1 cellular context compared by ENCODE assay signal in the genomic region with DNA sequence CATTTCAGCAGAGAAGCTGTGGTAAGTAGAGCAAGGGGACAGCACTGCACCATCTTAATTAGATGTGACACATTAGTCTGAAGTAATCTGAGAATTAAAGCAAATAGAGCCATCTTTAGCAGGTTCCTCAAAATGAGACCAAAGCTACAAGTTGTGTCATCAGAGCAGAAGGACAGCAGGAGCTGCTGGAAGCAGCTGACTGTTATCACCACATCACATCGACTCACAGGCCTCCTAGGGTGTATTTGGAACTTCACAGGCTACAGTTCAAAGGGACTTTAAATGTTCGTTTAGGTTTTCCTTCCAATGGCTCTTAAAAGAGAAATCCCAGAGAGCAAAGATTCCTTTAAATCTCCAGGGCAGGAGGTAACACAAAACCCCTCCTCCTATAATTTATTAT.
A peak's percentile ranks its signal among the peaks of the same experiment; 100 is the strongest.
TF ChIP-seq lines count a peak whose summit lies in the region.

No MANE protein-coding gene starts in this region.

TF ChIP-seq in K562, 482 proteins besides CTCF, POLR2A, EP300 and RAD21 (continued from another document and continues in another):
- TF ChIP-seq, protein P1, sequence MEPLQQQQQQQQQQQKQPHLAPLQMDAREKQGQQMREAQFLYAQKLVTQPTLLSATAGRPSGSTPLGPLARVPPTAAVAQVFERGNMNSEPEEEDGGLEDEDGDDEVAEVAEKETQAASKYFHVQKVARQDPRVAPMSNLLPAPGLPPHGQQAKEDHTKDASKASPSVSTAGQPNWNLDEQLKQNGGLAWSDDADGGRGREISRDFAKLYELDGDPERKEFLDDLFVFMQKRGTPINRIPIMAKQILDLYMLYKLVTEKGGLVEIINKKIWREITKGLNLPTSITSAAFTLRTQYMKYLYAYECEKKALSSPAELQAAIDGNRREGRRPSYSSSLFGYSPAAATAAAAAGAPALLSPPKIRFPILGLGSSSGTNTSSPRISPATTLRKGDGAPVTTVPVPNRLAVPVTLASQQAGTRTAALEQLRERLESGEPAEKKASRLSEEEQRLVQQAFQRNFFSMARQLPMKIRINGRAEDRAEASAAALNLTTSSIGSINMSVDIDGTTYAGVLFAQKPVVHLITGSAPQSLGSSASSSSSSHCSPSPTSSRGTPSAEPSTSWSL (CRISPR knock-in tag; IDR thresholded peaks at IDR 0.05; ENCODE audit: borderline replicate concordance) = no peak
- TF ChIP-seq POLR2AphosphoS2 (IDR thresholded peaks at IDR 0.05; ENCODE audit: low read length) (no peak), DPF2 (IDR thresholded peaks at IDR 0.05) (peak; percentile 34; the same call in 1 of the 2 replicates), PML (IDR thresholded peaks at IDR 0.05; ENCODE audit: low read length) (no peak), ZNF695 (CRISPR knock-in tag; IDR thresholded peaks at IDR 0.05) (no peak), SMARCC2 (IDR thresholded peaks at IDR 0.05; ENCODE audit: low read depth) (no peak), DACH1 (IDR thresholded peaks at IDR 0.05; ENCODE audit: partially characterized antibody) (peak; percentile 46), RBM15 (IDR thresholded peaks at IDR 0.05; ENCODE audit: insufficient read depth, low read length) (no peak), ZEB2 (IDR thresholded peaks at IDR 0.05) (no peak), CREM (IDR thresholded peaks at IDR 0.05; ENCODE audit: low read depth) (peak; percentile 73), ZNF253 (CRISPR knock-in tag; conservative IDR thresholded peaks at IDR 0.05) (no peak), TARDBP (IDR thresholded peaks at IDR 0.05) (no peak), TGIF2 (CRISPR knock-in tag; IDR thresholded peaks at IDR 0.05) (no peak), GATA2 (CRISPR knock-in tag; IDR thresholded peaks at IDR 0.05) (peak; percentile 94), JUND (IDR thresholded peaks at IDR 0.05; ENCODE audit: borderline replicate concordance, low read depth, low read length) (peak; percentile 54; the same call in 1 of the 2 replicates), JUND (tag; IDR thresholded peaks at IDR 0.05; ENCODE audit: borderline replicate concordance, low read depth, low read length) (peak; percentile 24; the same call in 1 of the 3 replicates), MAFG (tag; conservative IDR thresholded peaks at IDR 0.05) (no peak), KAT2B (IDR thresholded peaks at IDR 0.05; ENCODE audit: low read depth, low read length) (no peak), SIRT6 (IDR thresholded peaks at IDR 0.05; ENCODE audit: low read depth, low read length) (no peak), ZNF174 (CRISPR knock-in tag; IDR thresholded peaks at IDR 0.05) (no peak), FOSL1 (tag; conservative IDR thresholded peaks at IDR 0.05) (peak; percentile 39; the same call in 1 of the 2 replicates), RCOR1 (IDR thresholded peaks at IDR 0.05; ENCODE audit: borderline replicate concordance in 1 of 2, low read depth in 2 of 2, low read length in 2 of 2) (peak in 1 of 2 experiments; percentile 64; a peak in 1 of 4 replicates), MED1 (CRISPR knock-in tag; IDR thresholded peaks at IDR 0.05; ENCODE audit: borderline replicate concordance) (no peak), YBX1 (IDR thresholded peaks at IDR 0.05) (no peak), ZNF444 (CRISPR knock-in tag; IDR thresholded peaks at IDR 0.05) (no peak), MAZ (CRISPR knock-in tag; conservative IDR thresholded peaks at IDR 0.05 in 1 of 2, IDR thresholded peaks at IDR 0.05 in 1 of 2) (no peak), BHLHE40 (IDR thresholded peaks at IDR 0.05; ENCODE audit: low read length) (0 out of 2 replicates have a peak, but pooled peaks have one; percentile 18), L3MBTL2 (IDR thresholded peaks at IDR 0.05) (peak; percentile 56; the same call in 1 of the 2 replicates), MIER1 (IDR thresholded peaks at IDR 0.05; ENCODE audit: low read depth) (no peak), ATF7 (IDR thresholded peaks at IDR 0.05) (0 out of 2 replicates have a peak, but pooled peaks have one; percentile 32), PHF21A (IDR thresholded peaks at IDR 0.05; ENCODE audit: borderline replicate concordance, low read depth) (no peak), RUNX1 (IDR thresholded peaks at IDR 0.05; ENCODE audit: low read depth) (no peak), DNMT1 (IDR thresholded peaks at IDR 0.05) (no peak), PURB (CRISPR knock-in tag; IDR thresholded peaks at IDR 0.05; ENCODE audit: low read depth) (no peak)
- TF ChIP-seq, protein P2, sequence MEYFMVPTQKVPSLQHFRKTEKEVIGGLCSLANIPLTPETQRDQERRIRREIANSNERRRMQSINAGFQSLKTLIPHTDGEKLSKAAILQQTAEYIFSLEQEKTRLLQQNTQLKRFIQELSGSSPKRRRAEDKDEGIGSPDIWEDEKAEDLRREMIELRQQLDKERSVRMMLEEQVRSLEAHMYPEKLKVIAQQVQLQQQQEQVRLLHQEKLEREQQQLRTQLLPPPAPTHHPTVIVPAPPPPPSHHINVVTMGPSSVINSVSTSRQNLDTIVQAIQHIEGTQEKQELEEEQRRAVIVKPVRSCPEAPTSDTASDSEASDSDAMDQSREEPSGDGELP (CRISPR knock-in tag; IDR thresholded peaks at IDR 0.05; ENCODE audit: borderline replicate concordance) = peak; percentile 90
- TF ChIP-seq, protein P3, sequence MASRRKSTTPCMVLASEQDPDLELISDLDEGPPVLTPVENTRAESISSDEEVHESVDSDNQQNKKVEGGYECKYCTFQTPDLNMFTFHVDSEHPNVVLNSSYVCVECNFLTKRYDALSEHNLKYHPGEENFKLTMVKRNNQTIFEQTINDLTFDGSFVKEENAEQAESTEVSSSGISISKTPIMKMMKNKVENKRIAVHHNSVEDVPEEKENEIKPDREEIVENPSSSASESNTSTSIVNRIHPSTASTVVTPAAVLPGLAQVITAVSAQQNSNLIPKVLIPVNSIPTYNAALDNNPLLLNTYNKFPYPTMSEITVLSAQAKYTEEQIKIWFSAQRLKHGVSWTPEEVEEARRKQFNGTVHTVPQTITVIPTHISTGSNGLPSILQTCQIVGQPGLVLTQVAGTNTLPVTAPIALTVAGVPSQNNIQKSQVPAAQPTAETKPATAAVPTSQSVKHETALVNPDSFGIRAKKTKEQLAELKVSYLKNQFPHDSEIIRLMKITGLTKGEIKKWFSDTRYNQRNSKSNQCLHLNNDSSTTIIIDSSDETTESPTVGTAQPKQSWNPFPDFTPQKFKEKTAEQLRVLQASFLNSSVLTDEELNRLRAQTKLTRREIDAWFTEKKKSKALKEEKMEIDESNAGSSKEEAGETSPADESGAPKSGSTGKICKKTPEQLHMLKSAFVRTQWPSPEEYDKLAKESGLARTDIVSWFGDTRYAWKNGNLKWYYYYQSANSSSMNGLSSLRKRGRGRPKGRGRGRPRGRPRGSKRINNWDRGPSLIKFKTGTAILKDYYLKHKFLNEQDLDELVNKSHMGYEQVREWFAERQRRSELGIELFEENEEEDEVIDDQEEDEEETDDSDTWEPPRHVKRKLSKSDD (conservative IDR thresholded peaks at IDR 0.05; ENCODE audit: low read length) = no peak
- TF ChIP-seq, protein P4, sequence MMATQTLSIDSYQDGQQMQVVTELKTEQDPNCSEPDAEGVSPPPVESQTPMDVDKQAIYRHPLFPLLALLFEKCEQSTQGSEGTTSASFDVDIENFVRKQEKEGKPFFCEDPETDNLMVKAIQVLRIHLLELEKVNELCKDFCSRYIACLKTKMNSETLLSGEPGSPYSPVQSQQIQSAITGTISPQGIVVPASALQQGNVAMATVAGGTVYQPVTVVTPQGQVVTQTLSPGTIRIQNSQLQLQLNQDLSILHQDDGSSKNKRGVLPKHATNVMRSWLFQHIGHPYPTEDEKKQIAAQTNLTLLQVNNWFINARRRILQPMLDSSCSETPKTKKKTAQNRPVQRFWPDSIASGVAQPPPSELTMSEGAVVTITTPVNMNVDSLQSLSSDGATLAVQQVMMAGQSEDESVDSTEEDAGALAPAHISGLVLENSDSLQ (IDR thresholded peaks at IDR 0.05) = 0 out of 2 replicates have a peak, but pooled peaks have one; percentile 8
- TF ChIP-seq, protein P5, sequence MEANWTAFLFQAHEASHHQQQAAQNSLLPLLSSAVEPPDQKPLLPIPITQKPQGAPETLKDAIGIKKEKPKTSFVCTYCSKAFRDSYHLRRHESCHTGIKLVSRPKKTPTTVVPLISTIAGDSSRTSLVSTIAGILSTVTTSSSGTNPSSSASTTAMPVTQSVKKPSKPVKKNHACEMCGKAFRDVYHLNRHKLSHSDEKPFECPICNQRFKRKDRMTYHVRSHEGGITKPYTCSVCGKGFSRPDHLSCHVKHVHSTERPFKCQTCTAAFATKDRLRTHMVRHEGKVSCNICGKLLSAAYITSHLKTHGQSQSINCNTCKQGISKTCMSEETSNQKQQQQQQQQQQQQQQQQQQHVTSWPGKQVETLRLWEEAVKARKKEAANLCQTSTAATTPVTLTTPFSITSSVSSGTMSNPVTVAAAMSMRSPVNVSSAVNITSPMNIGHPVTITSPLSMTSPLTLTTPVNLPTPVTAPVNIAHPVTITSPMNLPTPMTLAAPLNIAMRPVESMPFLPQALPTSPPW (CRISPR knock-in tag; IDR thresholded peaks at IDR 0.05) = no peak
- TF ChIP-seq, protein P6, sequence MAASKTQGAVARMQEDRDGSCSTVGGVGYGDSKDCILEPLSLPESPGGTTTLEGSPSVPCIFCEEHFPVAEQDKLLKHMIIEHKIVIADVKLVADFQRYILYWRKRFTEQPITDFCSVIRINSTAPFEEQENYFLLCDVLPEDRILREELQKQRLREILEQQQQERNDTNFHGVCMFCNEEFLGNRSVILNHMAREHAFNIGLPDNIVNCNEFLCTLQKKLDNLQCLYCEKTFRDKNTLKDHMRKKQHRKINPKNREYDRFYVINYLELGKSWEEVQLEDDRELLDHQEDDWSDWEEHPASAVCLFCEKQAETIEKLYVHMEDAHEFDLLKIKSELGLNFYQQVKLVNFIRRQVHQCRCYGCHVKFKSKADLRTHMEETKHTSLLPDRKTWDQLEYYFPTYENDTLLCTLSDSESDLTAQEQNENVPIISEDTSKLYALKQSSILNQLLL (CRISPR knock-in tag; IDR thresholded peaks at IDR 0.05; ENCODE audit: borderline replicate concordance) = no peak
- TF ChIP-seq, protein P7, sequence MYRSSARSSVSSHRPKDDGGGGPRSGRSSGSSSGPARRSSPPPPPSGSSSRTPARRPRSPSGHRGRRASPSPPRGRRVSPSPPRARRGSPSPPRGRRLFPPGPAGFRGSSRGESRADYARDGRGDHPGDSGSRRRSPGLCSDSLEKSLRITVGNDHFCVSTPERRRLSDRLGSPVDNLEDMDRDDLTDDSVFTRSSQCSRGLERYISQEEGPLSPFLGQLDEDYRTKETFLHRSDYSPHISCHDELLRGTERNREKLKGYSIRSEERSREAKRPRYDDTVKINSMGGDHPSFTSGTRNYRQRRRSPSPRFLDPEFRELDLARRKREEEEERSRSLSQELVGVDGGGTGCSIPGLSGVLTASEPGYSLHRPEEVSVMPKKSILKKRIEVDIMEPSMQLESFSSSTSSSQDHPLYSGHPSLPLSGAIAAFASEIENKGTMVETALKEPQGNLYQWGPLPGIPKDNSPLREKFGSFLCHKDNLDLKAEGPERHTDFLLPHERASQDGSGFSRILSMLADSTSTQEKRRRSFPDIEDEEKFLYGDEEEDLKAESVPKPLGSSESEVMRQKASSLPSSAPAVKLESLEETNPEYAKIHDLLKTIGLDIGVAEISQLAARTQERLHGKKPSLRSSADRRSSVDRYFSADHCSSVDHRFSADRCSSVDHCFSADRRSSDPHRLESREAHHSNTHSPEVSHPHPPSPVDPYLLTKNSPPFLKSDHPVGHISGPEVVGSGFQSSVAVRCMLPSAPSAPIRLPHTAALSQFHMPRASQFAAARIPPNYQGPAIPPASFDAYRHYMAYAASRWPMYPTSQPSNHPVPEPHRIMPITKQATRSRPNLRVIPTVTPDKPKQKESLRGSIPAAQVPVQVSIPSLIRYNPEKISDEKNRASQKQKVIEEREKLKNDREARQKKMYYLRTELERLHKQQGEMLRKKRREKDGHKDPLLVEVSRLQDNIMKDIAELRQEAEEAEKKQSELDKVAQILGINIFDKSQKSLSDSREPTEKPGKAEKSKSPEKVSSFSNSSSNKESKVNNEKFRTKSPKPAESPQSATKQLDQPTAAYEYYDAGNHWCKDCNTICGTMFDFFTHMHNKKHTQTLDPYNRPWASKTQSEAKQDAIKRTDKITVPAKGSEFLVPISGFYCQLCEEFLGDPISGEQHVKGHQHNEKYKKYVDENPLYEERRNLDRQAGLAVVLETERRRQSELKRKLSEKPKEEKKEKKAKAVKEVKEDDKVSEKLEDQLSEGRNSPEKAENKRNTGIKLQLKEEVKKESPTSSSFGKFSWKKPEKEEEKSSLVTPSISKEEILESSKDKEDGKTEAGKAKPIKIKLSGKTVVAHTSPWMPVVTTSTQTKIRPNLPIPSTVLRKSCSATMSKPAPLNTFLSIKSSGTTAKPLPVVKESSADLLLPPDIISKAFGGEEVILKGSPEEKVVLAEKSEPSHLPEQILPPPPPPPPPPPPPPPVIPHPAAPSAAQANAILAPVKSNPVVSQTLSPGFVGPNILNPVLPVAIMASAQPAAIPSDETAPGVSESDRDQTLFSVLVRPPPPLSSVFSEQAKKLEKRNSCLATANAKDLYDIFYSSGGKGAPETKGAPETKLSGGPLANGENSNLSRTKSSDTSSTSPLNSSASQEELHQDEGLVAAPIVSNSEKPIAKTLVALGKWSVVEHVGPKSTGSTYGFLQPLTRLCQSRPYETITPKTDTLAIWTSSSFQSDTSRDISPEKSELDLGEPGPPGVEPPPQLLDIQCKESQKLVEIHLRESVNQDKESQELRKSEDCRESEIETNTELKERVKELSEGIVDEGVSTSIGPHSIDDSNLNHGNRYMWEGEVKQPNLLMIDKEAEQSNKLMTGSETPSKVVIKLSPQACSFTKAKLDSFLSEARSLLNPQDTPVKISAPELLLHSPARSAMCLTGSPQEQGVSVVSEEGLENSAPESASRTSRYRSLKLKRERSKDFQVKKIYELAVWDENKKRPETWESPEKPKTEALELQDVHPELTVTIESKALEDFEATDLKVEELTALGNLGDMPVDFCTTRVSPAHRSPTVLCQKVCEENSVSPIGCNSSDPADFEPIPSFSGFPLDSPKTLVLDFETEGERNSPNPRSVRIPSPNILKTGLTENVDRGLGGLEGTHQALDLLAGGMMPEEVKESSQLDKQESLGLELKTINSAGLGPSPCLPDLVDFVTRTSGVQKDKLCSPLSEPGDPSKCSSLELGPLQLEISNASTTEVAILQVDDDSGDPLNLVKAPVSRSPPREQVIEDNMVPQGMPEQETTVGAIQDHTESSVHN (IDR thresholded peaks at IDR 0.05; ENCODE audit: borderline replicate concordance in 1 of 2, low read depth in 1 of 2) = 0 out of 4 replicates have a peak, but pooled peaks of 1 of the 2 experiments have one; percentile 45
- TF ChIP-seq, protein P8, sequence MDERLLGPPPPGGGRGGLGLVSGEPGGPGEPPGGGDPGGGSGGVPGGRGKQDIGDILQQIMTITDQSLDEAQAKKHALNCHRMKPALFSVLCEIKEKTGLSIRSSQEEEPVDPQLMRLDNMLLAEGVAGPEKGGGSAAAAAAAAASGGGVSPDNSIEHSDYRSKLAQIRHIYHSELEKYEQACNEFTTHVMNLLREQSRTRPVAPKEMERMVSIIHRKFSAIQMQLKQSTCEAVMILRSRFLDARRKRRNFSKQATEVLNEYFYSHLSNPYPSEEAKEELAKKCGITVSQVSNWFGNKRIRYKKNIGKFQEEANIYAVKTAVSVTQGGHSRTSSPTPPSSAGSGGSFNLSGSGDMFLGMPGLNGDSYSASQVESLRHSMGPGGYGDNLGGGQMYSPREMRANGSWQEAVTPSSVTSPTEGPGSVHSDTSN (CRISPR knock-in tag; IDR thresholded peaks at IDR 0.05; ENCODE audit: low read depth) = no peak
- TF ChIP-seq, protein P8 (tag; conservative IDR thresholded peaks at IDR 0.05; ENCODE audit: low read depth) = 0 out of 2 replicates have a peak, but pooled peaks have one; percentile 13
